ENCODE assay signal across 20 cellular contexts in genomic region chr15:63027646-63028045, GRCh38. TPM values are rescaled to one million over a fixed set of nuclear protein-coding genes. Genes with fewer than 3 reads are reported as not detected.
DNase-seq lines count a peak whose midpoint lies in the region; ATAC-seq, FAIRE-seq and TF ChIP-seq lines count a peak whose summit lies in the region.
"Had no signal": no experiment of that assay in that cellular context is flagged by ENCODE, and none has a peak within 500 bp of the region (broad histone marks: within the 10 kb centered on the region; RNA-seq: fewer than 3 reads in every experiment).

No MANE protein-coding gene starts in this region.

- H3K9me1 ChIP-seq in IMR-90 (ENCODE audit: insufficient read depth, low read length) = peaks cover 8% of the 10 kb centered on the region

- H2BK15ac ChIP-seq in IMR-90 (ENCODE audit: low read depth, low read length) = 0 out of 3 replicates have a peak overlapping the region, but pooled peaks have one; percentile 13

- no peak overlapping the region for H3K4ac ChIP-seq in IMR-90 (ENCODE audit: low read depth, low read length)

- H2AK5ac ChIP-seq in IMR-90 (ENCODE audit: low read depth, low read length) = no peak overlapping the region

- TF ChIP-seq RAD21 in IMR-90 (IDR thresholded peaks at IDR 0.05; ENCODE audit: low read length) (no peak), GM12878 (IDR thresholded peaks at IDR 0.05; ENCODE audit: insufficient read depth, low read depth, low read length) (no peak)

- no peak overlapping the region for H3K4me3 Mint-ChIP-seq in natural killer cell treated with Interleukin-12 subunit alpha and Interleukin-12 subunit beta and Interleukin-15 and Interleukin-18, amount 100 ng/mL, for 72 hours
- H3K4me3 Mint-ChIP-seq: CD14-positive monocyte; CD4-positive, alpha-beta memory T cell; GM23338 had no signal

- no peaks in the 10 kb centered on the region for H3K36me3 ChIP-seq in IMR-90 (ENCODE audit: control insufficient read depth, insufficient read depth, low read length)
- no peaks in the 10 kb centered on the region for H3K36me3 ChIP-seq in GM12878 (ENCODE audit: control insufficient read depth in 2 of 2, insufficient read depth in 2 of 2, low read length in 1 of 2)
- no peaks in the 10 kb centered on the region for H3K36me3 ChIP-seq in colonic mucosa
- H3K36me3 ChIP-seq: BLaER1 had no signal

- no CpG with 5 or more reads among the region's 2 CpGs for WGBS in IMR-90 (ENCODE audit: extremely low coverage in 2 of 2, insufficient read length in 1 of 2), 2 experiments
- WGBS in GM12878 (ENCODE audit: insufficient coverage, insufficient replicate concordance, low lambda C conversion rate, missing lambda C conversion rate) = 41% methylated on average over 2 of the region's 2 CpGs

- H3K79me1 ChIP-seq in IMR-90 (ENCODE audit: low read depth in 1 of 2, low read length in 2 of 2) = peaks cover 0 to 4% of the 10 kb centered on the region in 2 experiments; a peak in 1 of 4 replicates

- FAIRE-seq in GM12878 (lab: Jason Lieb, UNC) = no peak
- FAIRE-seq: GM19239, H54, HepG2, HTR-8/SVneo had no signal

- no peaks in the 10 kb centered on the region for H3K9me3 Mint-ChIP-seq in natural killer cell treated with Interleukin-12 subunit alpha and Interleukin-12 subunit beta and Interleukin-15 and Interleukin-18, amount 100 ng/mL, for 72 hours
- H3K9me3 Mint-ChIP-seq: CD4-positive, alpha-beta memory T cell; GM23338 had no signal

- H3K4me1 ChIP-seq in IMR-90 (ENCODE audit: control insufficient read depth, insufficient read depth, low read length) (peaks cover 10% of the 10 kb centered on the region), GM12878 (ENCODE audit: control insufficient read depth, insufficient read depth, low read length) (no peaks in the 10 kb centered on the region), colonic mucosa (no peaks in the 10 kb centered on the region)
- H3K4me1 ChIP-seq: BLaER1 had no signal

- no peak overlapping the region for H4K5ac ChIP-seq in IMR-90 (ENCODE audit: low read depth, low read length)

- no peak overlapping the region for H2BK5ac ChIP-seq in IMR-90 (ENCODE audit: low read depth, low read length, poor library complexity, severe bottlenecking)

- H3K27me3 ChIP-seq in IMR-90 (ENCODE audit: control insufficient read depth, insufficient read depth, low read length) = no peaks in the 10 kb centered on the region
- peaks cover 0 to 4% of the 10 kb centered on the region in 2 experiments; a peak in 1 of 4 replicates for H3K27me3 ChIP-seq in GM12878 (replicated peaks in 1 of 2; ENCODE audit: control insufficient read depth in 2 of 2, insufficient read depth in 2 of 2, low read length in 1 of 2)
- no peaks in the 10 kb centered on the region for H3K27me3 ChIP-seq in colonic mucosa
- H3K27me3 ChIP-seq: BLaER1 had no signal

- no peak overlapping the region for H3K23ac ChIP-seq in IMR-90 (ENCODE audit: low read depth, low read length)

- in situ Hi-C loops in IMR-90 (cut with MboI; ENCODE audit: low sequenced_read_pairs) (no loop called here), GM12878 (cut with MboI) (no loop called here)

- H4K91ac ChIP-seq in IMR-90 (ENCODE audit: insufficient read depth, low read depth, low read length) = no peak overlapping the region

- no peaks in the 10 kb centered on the region for H3K4me1 Mint-ChIP-seq in natural killer cell treated with Interleukin-12 subunit alpha and Interleukin-12 subunit beta and Interleukin-15 and Interleukin-18, amount 100 ng/mL, for 72 hours (ENCODE audit: low read depth in 2 of 2)
- H3K4me1 Mint-ChIP-seq: CD4-positive, alpha-beta memory T cell; GM23338 had no signal

- H4K8ac ChIP-seq in IMR-90 (ENCODE audit: low read depth in 2 of 2, low read length in 2 of 2) = no peak overlapping the region

- intact Hi-C loops in IMR-90 (cut with micrococcal nuclease) (no loop called here), GM12878 (cut with micrococcal nuclease; ENCODE audit: unreplicated experiment) (no loop called here), colonic mucosa (cut with DNase I) (no loop called here)

- H3K27ac ChIP-seq in IMR-90 (ENCODE audit: insufficient read depth, low read length) (no peak overlapping the region), GM12878 (ENCODE audit: control insufficient read depth, insufficient read depth) (no peak overlapping the region), colonic mucosa (no peak overlapping the region)
- H3K27ac ChIP-seq: BLaER1 had no signal

- H2BK20ac ChIP-seq in IMR-90 (ENCODE audit: low read depth, low read length) = no peak overlapping the region

- BruUV-seq in IMR-90 (replicated peaks; lab: Mats Ljungman, UMichigan) (no TSS peak), GM12878 (replicated peaks; lab: Mats Ljungman, UMichigan) (no TSS peak)

- no peak overlapping the region for H3K18ac ChIP-seq in IMR-90 (ENCODE audit: low read depth, low read length)

- SMC1A ChIA-PET in GM12878 (lab: Charles Lee; ENCODE audit: uncharacterized antibody, unreplicated experiment) = no interaction called here

- CTCF ChIA-PET in IMR-90 (lab: Yijun Ruan, JAX) (no interaction called here), GM12878 (lab: Yijun Ruan, JAX) (interaction anchor here (0.6 kb wide), 1 partner anchor 213 kb away, joined by 3 read pairs; no protein-coding TSS in a partner anchor)

- ATAC-seq in IMR-90 (ENCODE audit: low read depth) = no peak
- no peak for ATAC-seq in GM12878
- ATAC-seq in omental fat pad (ENCODE audit: low FRiP score) = no peak
- ATAC-seq in GM21723 (IDR thresholded peaks at IDR 0.05; ENCODE audit: unreplicated experiment) = no peak
- ATAC-seq in natural killer cell treated with Interleukin-12 subunit alpha and Interleukin-12 subunit beta and Interleukin-15 and Interleukin-18, amount 100 ng/mL, for 72 hours = no peak
- ATAC-seq: GM23338, HepG2 had no signal

- dilution Hi-C loops in IMR-90 (cut with HindIII; ENCODE audit: low sequenced_read_pairs, unreplicated experiment) = no loop called here

- no peak for TF ChIP-seq EP300 in GM12878 (IDR thresholded peaks at IDR 0.05; ENCODE audit: borderline replicate concordance in 1 of 2, control insufficient read depth in 1 of 2, low read depth in 2 of 2, low read length in 2 of 2)

- RAD21 ChIA-PET in GM12878 (lab: Charles Lee; ENCODE audit: unreplicated experiment) = no interaction called here

- no peak overlapping the region for H3K14ac ChIP-seq in IMR-90 (replicated peaks; ENCODE audit: low read depth, low read length)

- TF ChIP-seq CTCF in IMR-90 (conservative IDR thresholded peaks at IDR 0.05; ENCODE audit: low read depth, low read length) = no peak
- TF ChIP-seq CTCF in GM12878 (IDR thresholded peaks at IDR 0.05 in 2 of 3, conservative IDR thresholded peaks at IDR 0.05 in 1 of 3; ENCODE audit: control insufficient read depth in 2 of 3, extremely low read depth in 1 of 3, insufficient read depth in 1 of 3, low read depth in 3 of 3, low read length in 3 of 3) = no peak
- no peak for TF ChIP-seq CTCF in omental fat pad (IDR thresholded peaks at IDR 0.05)
- TF ChIP-seq CTCF in colonic mucosa (IDR thresholded peaks at IDR 0.05) = no peak

- no peak overlapping the region for H2AFZ ChIP-seq in IMR-90 (replicated peaks; ENCODE audit: low read length, poor library complexity)
- no peak overlapping the region for H2AFZ ChIP-seq in GM12878 (ENCODE audit: control insufficient read depth, low read depth, low read length)
- H2AFZ ChIP-seq: GM23338 had no signal

- no peak for TF ChIP-seq POLR2A in IMR-90 (IDR thresholded peaks at IDR 0.05; ENCODE audit: low read depth, low read length)
- TF ChIP-seq POLR2A in GM12878 (IDR thresholded peaks at IDR 0.05; ENCODE audit: low read depth, low read length) = no peak

- H4K20me1 ChIP-seq in IMR-90 (ENCODE audit: insufficient read depth, low read length) (peaks cover 8% of the 10 kb centered on the region; the same call in 1 of the 2 replicates), GM12878 (ENCODE audit: control insufficient read depth, insufficient read depth) (no peaks in the 10 kb centered on the region)
- H4K20me1 ChIP-seq: BLaER1 had no signal

- POLR2A ChIA-PET in IMR-90 (lab: Charles Lee; ENCODE audit: unreplicated experiment) = no interaction called here
- POLR2A ChIA-PET in GM12878 (lab: Charles Lee) = no interaction called here

- H3K4me2 ChIP-seq in IMR-90 (ENCODE audit: low read depth, low read length) (no peak overlapping the region), GM12878 (ENCODE audit: control insufficient read depth, insufficient read depth) (no peak overlapping the region)
- H3K4me2 ChIP-seq: BLaER1, GM23338 had no signal

- H2BK120ac ChIP-seq in IMR-90 (ENCODE audit: low read depth, low read length) = no peak overlapping the region

- H3K27ac Mint-ChIP-seq in natural killer cell treated with Interleukin-12 subunit alpha and Interleukin-12 subunit beta and Interleukin-15 and Interleukin-18, amount 100 ng/mL, for 72 hours = no peak overlapping the region
- H3K27ac Mint-ChIP-seq: GM23338 had no signal

- no peak overlapping the region for H3K4me3 ChIP-seq in IMR-90 (ENCODE audit: insufficient read depth, low read depth, low read length)
- no peak overlapping the region for H3K4me3 ChIP-seq in GM12878
- no peak overlapping the region for H3K4me3 ChIP-seq in colonic mucosa
- H3K4me3 ChIP-seq: BLaER1, GM23338 had no signal

- no peaks in the 10 kb centered on the region for H3K79me2 ChIP-seq in GM12878 (ENCODE audit: control insufficient read depth, insufficient read depth, low read length)

- H3K9ac ChIP-seq in IMR-90 (ENCODE audit: low read depth, low read length) (no peak overlapping the region), GM12878 (ENCODE audit: control insufficient read depth, insufficient read depth, low read length) (no peak overlapping the region), colonic mucosa (ENCODE audit: low read depth in 2 of 2, low read length in 2 of 2) (no peak overlapping the region)
- H3K9ac ChIP-seq: BLaER1 had no signal

- H2AK9ac ChIP-seq in IMR-90 (replicated peaks; ENCODE audit: low read depth, low read length, poor library complexity) = no peak overlapping the region

- H3K9me3 ChIP-seq in IMR-90 (ENCODE audit: control insufficient read depth, insufficient read depth, low read length) (no peaks in the 10 kb centered on the region), GM12878 (replicated peaks; ENCODE audit: control insufficient read depth, insufficient read depth, low read length) (no peaks in the 10 kb centered on the region), colonic mucosa (no peaks in the 10 kb centered on the region)
- H3K9me3 ChIP-seq: BLaER1 had no signal

- DNase-seq in IMR-90 (no peak), GM12878 (ENCODE audit: low read depth, low spot score) (no peak), myocyte (ENCODE audit: low read depth) (peak; percentile 78), omental fat pad (ENCODE audit: low spot score) (no peak), colonic mucosa (no peak)
- no peak for DNase-seq in natural killer cell treated with Interleukin-12 subunit alpha and Interleukin-12 subunit beta and Interleukin-15 and Interleukin-18, amount 100 ng/mL, for 72 hours (ENCODE audit: low spot score)
- DNase-seq: 8988T; CD4-positive, alpha-beta memory T cell; DMS153; DMS79; GDM1; HCEC 1CT had no signal

- no peak overlapping the region for H3K56ac ChIP-seq in IMR-90 (ENCODE audit: extremely low read depth, insufficient read depth, low read length)

- no peaks in the 10 kb centered on the region for H3K36me3 Mint-ChIP-seq in natural killer cell treated with Interleukin-12 subunit alpha and Interleukin-12 subunit beta and Interleukin-15 and Interleukin-18, amount 100 ng/mL, for 72 hours
- H3K36me3 Mint-ChIP-seq: CD4-positive, alpha-beta memory T cell had no signal

- peaks cover 27 to 31% of the 10 kb centered on the region in 2 donors for H3K27me3 Mint-ChIP-seq in natural killer cell treated with Interleukin-12 subunit alpha and Interleukin-12 subunit beta and Interleukin-15 and Interleukin-18, amount 100 ng/mL, for 72 hours

RNA-seq across cellular contexts. Expression of gene TPM1, which starts 14.9 kb away (rescaled TPM):
- 661 and 997 TPM in 2 replicates for total RNA-seq in IMR-90 (2012; rRNA removed)
- polyA plus RNA-seq in IMR-90 (2012; rRNA removed) = 1,566 and 1,623 TPM in 2 replicates
- 700 and 932 TPM in 2 replicates for polyA plus RNA-seq in IMR-90 (2012; cell fraction: cytosol; rRNA removed)
- polyA plus RNA-seq in IMR-90 (2012; cell fraction: nucleus; rRNA removed; ENCODE audit: low replicate concordance) = 972 and 2,415 TPM in 2 replicates
- total RNA-seq in GM12878 (2013; cell fraction: nucleolus; rRNA removed) = 22.9 and 27.2 TPM in 2 replicates
- total RNA-seq in GM12878 (2014; rRNA removed) = 0.96 and 1.7 TPM in 2 replicates
- 2.4 and 2.5 TPM in 2 replicates for total RNA-seq in GM12878 (2014; rRNA removed; fragmentation: Illumina TruSeq; extraction: Trizol)
- 2.2 and 2.3 TPM in 2 replicates for total RNA-seq in GM12878 (2021)
- 1.2 TPM for polyA plus RNA-seq in GM12878 (2011; ENCODE audit: low read depth)
- 9.7 and 10.0 TPM in 2 replicates for polyA plus RNA-seq in GM12878 (2011; rRNA removed)
- 4.8 and 5.5 TPM in 2 replicates for polyA plus RNA-seq in GM12878 (2011; cell fraction: cytosol; rRNA removed)
- polyA plus RNA-seq in GM12878 (2011; cell fraction: nucleus; rRNA removed) = 10.0 and 11.6 TPM in 2 replicates
- 1.6 and 1.7 TPM in 2 replicates for polyA plus RNA-seq in GM12878 (2012)
- 2.7 and 3.9 TPM in 2 replicates for polyA plus RNA-seq in GM12878 (2014; fragmentation: Illumina TruSeq; extraction: Trizol)
- polyA plus RNA-seq in GM12878 (2014; fragmentation: Nextera tagmentation; extraction: Ambion mirVana) = under 1 TPM; 0.43 to 0.88 TPM
- polyA plus RNA-seq in GM12878 (2014; rRNA removed) = 2.3 and 2.5 TPM in 2 replicates
- 1 to 10 TPM; 4.1 to 6.3 TPM for polyA plus RNA-seq in GM12878 (2016; fragmentation: Nextera tagmentation; extraction: Ambion mirVana)
- 6.4 and 7.5 TPM in 2 replicates for polyA minus RNA-seq in GM12878 (2011; rRNA and poly(A)+ RNA removed)
- 2.0 and 5.9 TPM in 2 replicates for polyA minus RNA-seq in GM12878 (2011; cell fraction: cytosol; rRNA and poly(A)+ RNA removed)
- polyA minus RNA-seq in GM12878 (2011; cell fraction: nucleus; rRNA and poly(A)+ RNA removed) = 4.8 and 10.6 TPM in 2 replicates
- 4,103 and 4,525 TPM in 2 replicates for total RNA-seq in myocyte
- polyA plus RNA-seq in myocyte (2012) = 3,640 TPM
- 100 to 1,000 TPM; 167 to 702 (median 252) TPM for total RNA-seq in omental fat pad
- total RNA-seq in natural killer cell treated with Interleukin-12 subunit alpha and Interleukin-12 subunit beta and Interleukin-15 and Interleukin-18, amount 100 ng/mL, for 72 hours = 10 to 100 TPM in 1 of 2 donors, 1 to 10 TPM in 1; 7.0 to 12.1 TPM
- total RNA-seq in colonic mucosa = 100 to 1,000 TPM; 423 to 769 TPM

Comparison
In these comparisons a context has a peak if more than half of its experiments do, and no peak if none do; other contexts are left out.
1. RNA of gene TPM1, which starts 14.9 kb away (total RNA-seq): 4,103 to 4,525 TPM in myocyte, 423 to 769 TPM in colonic mucosa, 661 to 997 TPM in IMR-90 and 167 to 702 TPM in omental fat pad; 7.0 to 12.1 TPM in natural killer cell treated with Interleukin-12 subunit alpha and Interleukin-12 subunit beta and Interleukin-15 and Interleukin-18, amount 100 ng/mL, for 72 hours and 0.96 to 27.2 TPM in GM12878; every median in the first group is over 4 times any median in the second.